27 cellular contexts compared by ENCODE assay signal in genomic region chr20:63337786-63338420, GRCh38. TPM values are rescaled to one million over a fixed set of nuclear protein-coding genes. Genes with fewer than 3 reads are reported as not detected.
DNase-seq lines count a peak whose midpoint lies in the region; ATAC-seq and TF ChIP-seq lines count a peak whose summit lies in the region.
"Had no signal": no experiment of that assay in that cellular context is flagged by ENCODE, and none has a peak within 500 bp of the region (broad histone marks: within the 10 kb centered on the region; RNA-seq: fewer than 3 reads in every experiment).

No MANE protein-coding gene starts in this region.

- DNase-seq in astrocyte of the cerebellum (ENCODE audit: low read depth) = peak; percentile 9
- peak; percentile 14 for DNase-seq in fibroblast of pulmonary artery (ENCODE audit: low read depth)
- DNase-seq in nephron progenitor cell = no peak
- no peak for DNase-seq in DMS79 treated with DMSO at 0.1 percent for 48 hours (lab: John Stamatoyannopoulos, UW)
- DNase-seq in thyroid gland = no peak
- no peak for DNase-seq in coronary artery (ENCODE audit: low spot score)
- DNase-seq: activated CD4-positive, alpha-beta T cell treated with anti-CD3 and anti-CD28 coated beads, Interleukin-2, amount 50 U/mL, for 48 hours; activated CD4-positive, CD25-positive, alpha-beta regulatory T cell; activated naive CD4-positive, alpha-beta T cell treated with anti-CD3 and anti-CD28 coated beads, Interleukin-2, amount 10 ng/mL, durations not matched to agents 7 days and 5 days; amygdala; EL; foreskin fibroblast; left colon; NCI-H1694; spleen; T-cell had no signal

- H3K4me1 Mint-ChIP-seq in nephron progenitor cell = peaks cover 55% of the 10 kb centered on the region
- H3K4me1 Mint-ChIP-seq: activated naive CD4-positive, alpha-beta T cell treated with anti-CD3 and anti-CD28 coated beads, Interleukin-2, amount 10 ng/mL, durations not matched to agents 7 days and 5 days; central memory CD8-positive, alpha-beta T cell; T-cell had no signal

- in situ Hi-C loops in astrocyte of the cerebellum (cut with HindIII; ENCODE audit: low sequenced_read_pairs) = no loop called here

- H3K27ac ChIP-seq in thyroid gland (no peak overlapping the region), coronary artery (no peak overlapping the region)
- H3K27ac ChIP-seq: heart left ventricle, neutrophil, RWPE1, spleen had no signal

- no peaks in the 10 kb centered on the region for H3K36me3 Mint-ChIP-seq in nephron progenitor cell (ENCODE audit: low read depth)
- H3K36me3 Mint-ChIP-seq: activated naive CD4-positive, alpha-beta T cell treated with anti-CD3 and anti-CD28 coated beads, Interleukin-2, amount 10 ng/mL, durations not matched to agents 7 days and 5 days; T-cell; type B pancreatic cell had no signal

- ATAC-seq in HG02759 (IDR thresholded peaks at IDR 0.05; ENCODE audit: unreplicated experiment) = no peak
- ATAC-seq: GM12878, left colon, T-cell had no signal

- peaks cover 20% of the 10 kb centered on the region for H3K9me3 Mint-ChIP-seq in nephron progenitor cell
- H3K9me3 Mint-ChIP-seq: T-cell had no signal

- no peak for TF ChIP-seq CTCF in astrocyte of the cerebellum (IDR thresholded peaks at IDR 0.05; ENCODE audit: low read depth, low read length, missing control alignments)
- no peak for TF ChIP-seq CTCF in fibroblast of pulmonary artery (IDR thresholded peaks at IDR 0.05; ENCODE audit: low read length, missing control alignments)
- no peak for TF ChIP-seq CTCF in nephron progenitor cell (IDR thresholded peaks at IDR 0.05)
- TF ChIP-seq CTCF in thyroid gland (IDR thresholded peaks at IDR 0.05) = no peak
- TF ChIP-seq CTCF in coronary artery (IDR thresholded peaks at IDR 0.05) = no peak

- intact Hi-C loops in thyroid gland (cut with DNase I) = no loop called here

- 84% methylated on average over 12 of the region's 12 CpGs for WGBS in thyroid gland, 2 donors

- peak overlapping the region; percentile 7 for H3K27ac Mint-ChIP-seq in nephron progenitor cell
- H3K27ac Mint-ChIP-seq: activated naive CD4-positive, alpha-beta T cell treated with anti-CD3 and anti-CD28 coated beads, Interleukin-2, amount 10 ng/mL, durations not matched to agents 7 days and 5 days; activated T-helper 1 cell treated with anti-CD3 and anti-CD28 coated beads, Interleukin-12 subunit alpha, Interleukin-12 subunit beta, Interleukin-2, Interleukin-4 antibody, amounts not matched to agents 30 ng/mL and 10 ng/mL and 1 ng/mL, durations not matched to agents 14 hours and 24 hours and 36 hours; T-cell; type B pancreatic cell had no signal

- no peaks in the 10 kb centered on the region for H3K27me3 ChIP-seq in thyroid gland

- no peak overlapping the region for H3K4me3 ChIP-seq in astrocyte of the cerebellum (ENCODE audit: low read depth, low read length)
- no peak overlapping the region for H3K4me3 ChIP-seq in fibroblast of pulmonary artery (replicated peaks; ENCODE audit: low read depth, low read length)
- no peak overlapping the region for H3K4me3 ChIP-seq in thyroid gland (replicated peaks in 1 of 3)
- no peak overlapping the region for H3K4me3 ChIP-seq in coronary artery
- H3K4me3 ChIP-seq: GM12878, heart left ventricle, spleen had no signal

- peak overlapping the region; percentile 28 for H3K4me3 Mint-ChIP-seq in nephron progenitor cell
- H3K4me3 Mint-ChIP-seq: activated naive CD4-positive, alpha-beta T cell treated with anti-CD3 and anti-CD28 coated beads, Interleukin-2, amount 10 ng/mL, durations not matched to agents 7 days and 5 days; activated T-helper 1 cell treated with anti-CD3 and anti-CD28 coated beads, Interleukin-12 subunit alpha, Interleukin-12 subunit beta, Interleukin-2, Interleukin-4 antibody, amounts not matched to agents 30 ng/mL and 10 ng/mL and 1 ng/mL, durations not matched to agents 14 hours and 24 hours and 36 hours; central memory CD8-positive, alpha-beta T cell; T-cell; type B pancreatic cell had no signal

- H3K9me3 ChIP-seq in thyroid gland = no peaks in the 10 kb centered on the region
- H3K9me3 ChIP-seq: heart left ventricle had no signal

- H3K4me1 ChIP-seq in thyroid gland = peaks cover 8 to 15% of the 10 kb centered on the region in 2 donors
- H3K4me1 ChIP-seq: heart left ventricle had no signal

- no peaks in the 10 kb centered on the region for H3K36me3 ChIP-seq in thyroid gland
- H3K36me3 ChIP-seq: heart left ventricle, neutrophil, spleen had no signal

- no peak for TF ChIP-seq POLR2A in thyroid gland (IDR thresholded peaks at IDR 0.05)

- H3K27me3 Mint-ChIP-seq in nephron progenitor cell (ENCODE audit: low read depth, poor library complexity) = peaks cover 42% of the 10 kb centered on the region

RNA-seq across cellular contexts. Expression of gene CHRNA4, which starts 23.2 kb away (rescaled TPM):
- 1 to 10 TPM in 3 of 4 donors, under 1 TPM in 1; 0.54 to 6.3 (median 1.9) TPM for total RNA-seq in thyroid gland
- total RNA-seq: activated T-helper 1 cell treated with anti-CD3 and anti-CD28 coated beads, Interleukin-12 subunit alpha, Interleukin-12 subunit beta, Interleukin-2, Interleukin-4 antibody, amounts not matched to agents 30 ng/mL and 10 ng/mL and 1 ng/mL, durations not matched to agents 14 hours and 24 hours and 36 hours; left colon; NCI-H460; SK-MEL-5; subcutaneous adipose tissue; T-cell had no signal

RNA-seq across cellular contexts. Expression of gene COL20A1, which starts 44.9 kb away (rescaled TPM):
- under 1 TPM in 1 of 4 donors, not detected in 3; 0.13 TPM for total RNA-seq in thyroid gland
- total RNA-seq: activated T-helper 1 cell treated with anti-CD3 and anti-CD28 coated beads, Interleukin-12 subunit alpha, Interleukin-12 subunit beta, Interleukin-2, Interleukin-4 antibody, amounts not matched to agents 30 ng/mL and 10 ng/mL and 1 ng/mL, durations not matched to agents 14 hours and 24 hours and 36 hours; GM12878; heart left ventricle; left colon; SK-MEL-5; subcutaneous adipose tissue had no signal

Comparison
In these comparisons a context has a peak if more than half of its experiments do, and no peak if none do; other contexts are left out.
1. DNase-seq: peak in astrocyte of the cerebellum (single experiment) and fibroblast of pulmonary artery (single experiment); none in nephron progenitor cell (single experiment), DMS79 treated with DMSO at 0.1 percent for 48 hours (single experiment), thyroid gland (0 of 2) and coronary artery (single experiment).